2 cellular contexts compared by ENCODE assay signal in the genomic region with DNA sequence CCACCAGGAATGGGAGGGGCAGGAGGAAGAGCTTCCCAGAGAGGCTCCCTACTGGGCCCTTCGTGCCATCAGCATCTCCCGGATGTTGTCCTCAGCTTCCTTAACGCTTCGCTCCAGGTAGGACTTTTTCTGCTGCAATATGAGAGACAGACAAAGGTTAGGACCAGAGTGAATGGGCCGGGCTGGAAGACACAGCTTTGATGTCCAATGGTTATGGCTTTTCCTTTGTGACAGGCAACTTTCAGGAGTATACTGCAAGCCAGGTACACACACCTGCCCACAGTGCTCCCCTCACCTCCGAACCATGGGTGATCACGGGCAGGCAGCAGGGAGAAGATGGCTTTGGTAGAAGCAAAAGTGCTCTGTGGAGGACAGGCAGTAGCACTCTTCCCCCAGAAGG.
TF ChIP-seq lines count a peak whose summit lies in the region.

No MANE protein-coding gene starts in this region.

TF ChIP-seq in GM23338, 12 proteins besides CTCF, POLR2A, EP300 and RAD21 (continued from another document):
- TF ChIP-seq, protein P1, sequence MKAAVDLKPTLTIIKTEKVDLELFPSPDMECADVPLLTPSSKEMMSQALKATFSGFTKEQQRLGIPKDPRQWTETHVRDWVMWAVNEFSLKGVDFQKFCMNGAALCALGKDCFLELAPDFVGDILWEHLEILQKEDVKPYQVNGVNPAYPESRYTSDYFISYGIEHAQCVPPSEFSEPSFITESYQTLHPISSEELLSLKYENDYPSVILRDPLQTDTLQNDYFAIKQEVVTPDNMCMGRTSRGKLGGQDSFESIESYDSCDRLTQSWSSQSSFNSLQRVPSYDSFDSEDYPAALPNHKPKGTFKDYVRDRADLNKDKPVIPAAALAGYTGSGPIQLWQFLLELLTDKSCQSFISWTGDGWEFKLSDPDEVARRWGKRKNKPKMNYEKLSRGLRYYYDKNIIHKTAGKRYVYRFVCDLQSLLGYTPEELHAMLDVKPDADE (IDR thresholded peaks at IDR 0.05) = no peak
- TF ChIP-seq ZNF114 (CRISPR knock-in tag; IDR thresholded peaks at IDR 0.05) = no peak
TF ChIP-seq in GM23338: peak in this region for 0.

TF ChIP-seq in WTC11, 78 proteins besides CTCF, POLR2A, EP300 and RAD21 (continued from another document):
- TF ChIP-seq, protein P2, sequence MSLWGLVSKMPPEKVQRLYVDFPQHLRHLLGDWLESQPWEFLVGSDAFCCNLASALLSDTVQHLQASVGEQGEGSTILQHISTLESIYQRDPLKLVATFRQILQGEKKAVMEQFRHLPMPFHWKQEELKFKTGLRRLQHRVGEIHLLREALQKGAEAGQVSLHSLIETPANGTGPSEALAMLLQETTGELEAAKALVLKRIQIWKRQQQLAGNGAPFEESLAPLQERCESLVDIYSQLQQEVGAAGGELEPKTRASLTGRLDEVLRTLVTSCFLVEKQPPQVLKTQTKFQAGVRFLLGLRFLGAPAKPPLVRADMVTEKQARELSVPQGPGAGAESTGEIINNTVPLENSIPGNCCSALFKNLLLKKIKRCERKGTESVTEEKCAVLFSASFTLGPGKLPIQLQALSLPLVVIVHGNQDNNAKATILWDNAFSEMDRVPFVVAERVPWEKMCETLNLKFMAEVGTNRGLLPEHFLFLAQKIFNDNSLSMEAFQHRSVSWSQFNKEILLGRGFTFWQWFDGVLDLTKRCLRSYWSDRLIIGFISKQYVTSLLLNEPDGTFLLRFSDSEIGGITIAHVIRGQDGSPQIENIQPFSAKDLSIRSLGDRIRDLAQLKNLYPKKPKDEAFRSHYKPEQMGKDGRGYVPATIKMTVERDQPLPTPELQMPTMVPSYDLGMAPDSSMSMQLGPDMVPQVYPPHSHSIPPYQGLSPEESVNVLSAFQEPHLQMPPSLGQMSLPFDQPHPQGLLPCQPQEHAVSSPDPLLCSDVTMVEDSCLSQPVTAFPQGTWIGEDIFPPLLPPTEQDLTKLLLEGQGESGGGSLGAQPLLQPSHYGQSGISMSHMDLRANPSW (CRISPR knock-in tag; conservative IDR thresholded peaks at IDR 0.05; ENCODE audit: low read depth) = no peak
- TF ChIP-seq, protein P3, sequence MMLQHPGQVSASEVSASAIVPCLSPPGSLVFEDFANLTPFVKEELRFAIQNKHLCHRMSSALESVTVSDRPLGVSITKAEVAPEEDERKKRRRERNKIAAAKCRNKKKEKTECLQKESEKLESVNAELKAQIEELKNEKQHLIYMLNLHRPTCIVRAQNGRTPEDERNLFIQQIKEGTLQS (CRISPR knock-in tag; conservative IDR thresholded peaks at IDR 0.05) = no peak
- TF ChIP-seq, protein P4, sequence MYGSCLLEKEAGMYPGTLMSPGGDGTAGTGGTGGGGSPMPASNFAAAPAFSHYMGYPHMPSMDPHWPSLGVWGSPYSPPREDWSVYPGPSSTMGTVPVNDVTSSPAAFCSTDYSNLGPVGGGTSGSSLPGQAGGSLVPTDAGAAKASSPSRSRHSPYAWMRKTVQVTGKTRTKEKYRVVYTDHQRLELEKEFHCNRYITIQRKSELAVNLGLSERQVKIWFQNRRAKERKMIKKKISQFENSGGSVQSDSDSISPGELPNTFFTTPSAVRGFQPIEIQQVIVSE (CRISPR knock-in tag; IDR thresholded peaks at IDR 0.05; ENCODE audit: borderline replicate concordance) = no peak
- TF ChIP-seq, protein P5, sequence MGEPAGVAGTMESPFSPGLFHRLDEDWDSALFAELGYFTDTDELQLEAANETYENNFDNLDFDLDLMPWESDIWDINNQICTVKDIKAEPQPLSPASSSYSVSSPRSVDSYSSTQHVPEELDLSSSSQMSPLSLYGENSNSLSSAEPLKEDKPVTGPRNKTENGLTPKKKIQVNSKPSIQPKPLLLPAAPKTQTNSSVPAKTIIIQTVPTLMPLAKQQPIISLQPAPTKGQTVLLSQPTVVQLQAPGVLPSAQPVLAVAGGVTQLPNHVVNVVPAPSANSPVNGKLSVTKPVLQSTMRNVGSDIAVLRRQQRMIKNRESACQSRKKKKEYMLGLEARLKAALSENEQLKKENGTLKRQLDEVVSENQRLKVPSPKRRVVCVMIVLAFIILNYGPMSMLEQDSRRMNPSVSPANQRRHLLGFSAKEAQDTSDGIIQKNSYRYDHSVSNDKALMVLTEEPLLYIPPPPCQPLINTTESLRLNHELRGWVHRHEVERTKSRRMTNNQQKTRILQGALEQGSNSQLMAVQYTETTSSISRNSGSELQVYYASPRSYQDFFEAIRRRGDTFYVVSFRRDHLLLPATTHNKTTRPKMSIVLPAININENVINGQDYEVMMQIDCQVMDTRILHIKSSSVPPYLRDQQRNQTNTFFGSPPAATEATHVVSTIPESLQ (CRISPR knock-in tag; IDR thresholded peaks at IDR 0.05) = no peak
- TF ChIP-seq NR2C2 (CRISPR knock-in tag; IDR thresholded peaks at IDR 0.05) = no peak
- TF ChIP-seq OVOL2 (CRISPR knock-in tag; IDR thresholded peaks at IDR 0.05; ENCODE audit: borderline replicate concordance) = no peak
- TF ChIP-seq, protein P6, sequence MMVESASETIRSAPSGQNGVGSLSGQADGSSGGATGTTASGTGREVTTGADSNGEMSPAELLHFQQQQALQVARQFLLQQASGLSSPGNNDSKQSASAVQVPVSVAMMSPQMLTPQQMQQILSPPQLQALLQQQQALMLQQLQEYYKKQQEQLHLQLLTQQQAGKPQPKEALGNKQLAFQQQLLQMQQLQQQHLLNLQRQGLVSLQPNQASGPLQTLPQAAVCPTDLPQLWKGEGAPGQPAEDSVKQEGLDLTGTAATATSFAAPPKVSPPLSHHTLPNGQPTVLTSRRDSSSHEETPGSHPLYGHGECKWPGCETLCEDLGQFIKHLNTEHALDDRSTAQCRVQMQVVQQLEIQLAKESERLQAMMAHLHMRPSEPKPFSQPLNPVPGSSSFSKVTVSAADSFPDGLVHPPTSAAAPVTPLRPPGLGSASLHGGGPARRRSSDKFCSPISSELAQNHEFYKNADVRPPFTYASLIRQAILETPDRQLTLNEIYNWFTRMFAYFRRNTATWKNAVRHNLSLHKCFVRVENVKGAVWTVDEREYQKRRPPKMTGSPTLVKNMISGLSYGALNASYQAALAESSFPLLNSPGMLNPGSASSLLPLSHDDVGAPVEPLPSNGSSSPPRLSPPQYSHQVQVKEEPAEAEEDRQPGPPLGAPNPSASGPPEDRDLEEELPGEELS (CRISPR knock-in tag; IDR thresholded peaks at IDR 0.05) = no peak
- TF ChIP-seq, protein P7, sequence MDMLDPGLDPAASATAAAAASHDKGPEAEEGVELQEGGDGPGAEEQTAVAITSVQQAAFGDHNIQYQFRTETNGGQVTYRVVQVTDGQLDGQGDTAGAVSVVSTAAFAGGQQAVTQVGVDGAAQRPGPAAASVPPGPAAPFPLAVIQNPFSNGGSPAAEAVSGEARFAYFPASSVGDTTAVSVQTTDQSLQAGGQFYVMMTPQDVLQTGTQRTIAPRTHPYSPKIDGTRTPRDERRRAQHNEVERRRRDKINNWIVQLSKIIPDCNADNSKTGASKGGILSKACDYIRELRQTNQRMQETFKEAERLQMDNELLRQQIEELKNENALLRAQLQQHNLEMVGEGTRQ (CRISPR knock-in tag; IDR thresholded peaks at IDR 0.05) = no peak
- TF ChIP-seq ZNF121 (CRISPR knock-in tag; IDR thresholded peaks at IDR 0.05) = no peak
- TF ChIP-seq ZNF396 (CRISPR knock-in tag; IDR thresholded peaks at IDR 0.05; ENCODE audit: borderline replicate concordance) = no peak
- TF ChIP-seq, protein P8, sequence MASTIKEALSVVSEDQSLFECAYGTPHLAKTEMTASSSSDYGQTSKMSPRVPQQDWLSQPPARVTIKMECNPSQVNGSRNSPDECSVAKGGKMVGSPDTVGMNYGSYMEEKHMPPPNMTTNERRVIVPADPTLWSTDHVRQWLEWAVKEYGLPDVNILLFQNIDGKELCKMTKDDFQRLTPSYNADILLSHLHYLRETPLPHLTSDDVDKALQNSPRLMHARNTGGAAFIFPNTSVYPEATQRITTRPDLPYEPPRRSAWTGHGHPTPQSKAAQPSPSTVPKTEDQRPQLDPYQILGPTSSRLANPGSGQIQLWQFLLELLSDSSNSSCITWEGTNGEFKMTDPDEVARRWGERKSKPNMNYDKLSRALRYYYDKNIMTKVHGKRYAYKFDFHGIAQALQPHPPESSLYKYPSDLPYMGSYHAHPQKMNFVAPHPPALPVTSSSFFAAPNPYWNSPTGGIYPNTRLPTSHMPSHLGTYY (CRISPR knock-in tag; IDR thresholded peaks at IDR 0.05) = no peak
- TF ChIP-seq ZNF219 (CRISPR knock-in tag; IDR thresholded peaks at IDR 0.05; ENCODE audit: borderline replicate concordance) = no peak
- TF ChIP-seq NFATC4 (CRISPR knock-in tag; IDR thresholded peaks at IDR 0.05) = no peak
- TF ChIP-seq, protein P9, sequence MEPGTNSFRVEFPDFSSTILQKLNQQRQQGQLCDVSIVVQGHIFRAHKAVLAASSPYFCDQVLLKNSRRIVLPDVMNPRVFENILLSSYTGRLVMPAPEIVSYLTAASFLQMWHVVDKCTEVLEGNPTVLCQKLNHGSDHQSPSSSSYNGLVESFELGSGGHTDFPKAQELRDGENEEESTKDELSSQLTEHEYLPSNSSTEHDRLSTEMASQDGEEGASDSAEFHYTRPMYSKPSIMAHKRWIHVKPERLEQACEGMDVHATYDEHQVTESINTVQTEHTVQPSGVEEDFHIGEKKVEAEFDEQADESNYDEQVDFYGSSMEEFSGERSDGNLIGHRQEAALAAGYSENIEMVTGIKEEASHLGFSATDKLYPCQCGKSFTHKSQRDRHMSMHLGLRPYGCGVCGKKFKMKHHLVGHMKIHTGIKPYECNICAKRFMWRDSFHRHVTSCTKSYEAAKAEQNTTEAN (CRISPR knock-in tag; IDR thresholded peaks at IDR 0.05) = no peak
- TF ChIP-seq, protein P10, sequence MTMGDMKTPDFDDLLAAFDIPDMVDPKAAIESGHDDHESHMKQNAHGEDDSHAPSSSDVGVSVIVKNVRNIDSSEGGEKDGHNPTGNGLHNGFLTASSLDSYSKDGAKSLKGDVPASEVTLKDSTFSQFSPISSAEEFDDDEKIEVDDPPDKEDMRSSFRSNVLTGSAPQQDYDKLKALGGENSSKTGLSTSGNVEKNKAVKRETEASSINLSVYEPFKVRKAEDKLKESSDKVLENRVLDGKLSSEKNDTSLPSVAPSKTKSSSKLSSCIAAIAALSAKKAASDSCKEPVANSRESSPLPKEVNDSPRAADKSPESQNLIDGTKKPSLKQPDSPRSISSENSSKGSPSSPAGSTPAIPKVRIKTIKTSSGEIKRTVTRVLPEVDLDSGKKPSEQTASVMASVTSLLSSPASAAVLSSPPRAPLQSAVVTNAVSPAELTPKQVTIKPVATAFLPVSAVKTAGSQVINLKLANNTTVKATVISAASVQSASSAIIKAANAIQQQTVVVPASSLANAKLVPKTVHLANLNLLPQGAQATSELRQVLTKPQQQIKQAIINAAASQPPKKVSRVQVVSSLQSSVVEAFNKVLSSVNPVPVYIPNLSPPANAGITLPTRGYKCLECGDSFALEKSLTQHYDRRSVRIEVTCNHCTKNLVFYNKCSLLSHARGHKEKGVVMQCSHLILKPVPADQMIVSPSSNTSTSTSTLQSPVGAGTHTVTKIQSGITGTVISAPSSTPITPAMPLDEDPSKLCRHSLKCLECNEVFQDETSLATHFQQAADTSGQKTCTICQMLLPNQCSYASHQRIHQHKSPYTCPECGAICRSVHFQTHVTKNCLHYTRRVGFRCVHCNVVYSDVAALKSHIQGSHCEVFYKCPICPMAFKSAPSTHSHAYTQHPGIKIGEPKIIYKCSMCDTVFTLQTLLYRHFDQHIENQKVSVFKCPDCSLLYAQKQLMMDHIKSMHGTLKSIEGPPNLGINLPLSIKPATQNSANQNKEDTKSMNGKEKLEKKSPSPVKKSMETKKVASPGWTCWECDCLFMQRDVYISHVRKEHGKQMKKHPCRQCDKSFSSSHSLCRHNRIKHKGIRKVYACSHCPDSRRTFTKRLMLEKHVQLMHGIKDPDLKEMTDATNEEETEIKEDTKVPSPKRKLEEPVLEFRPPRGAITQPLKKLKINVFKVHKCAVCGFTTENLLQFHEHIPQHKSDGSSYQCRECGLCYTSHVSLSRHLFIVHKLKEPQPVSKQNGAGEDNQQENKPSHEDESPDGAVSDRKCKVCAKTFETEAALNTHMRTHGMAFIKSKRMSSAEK (CRISPR knock-in tag; IDR thresholded peaks at IDR 0.05; ENCODE audit: borderline replicate concordance) = no peak
- TF ChIP-seq, protein P11, sequence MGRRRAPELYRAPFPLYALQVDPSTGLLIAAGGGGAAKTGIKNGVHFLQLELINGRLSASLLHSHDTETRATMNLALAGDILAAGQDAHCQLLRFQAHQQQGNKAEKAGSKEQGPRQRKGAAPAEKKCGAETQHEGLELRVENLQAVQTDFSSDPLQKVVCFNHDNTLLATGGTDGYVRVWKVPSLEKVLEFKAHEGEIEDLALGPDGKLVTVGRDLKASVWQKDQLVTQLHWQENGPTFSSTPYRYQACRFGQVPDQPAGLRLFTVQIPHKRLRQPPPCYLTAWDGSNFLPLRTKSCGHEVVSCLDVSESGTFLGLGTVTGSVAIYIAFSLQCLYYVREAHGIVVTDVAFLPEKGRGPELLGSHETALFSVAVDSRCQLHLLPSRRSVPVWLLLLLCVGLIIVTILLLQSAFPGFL (CRISPR knock-in tag; IDR thresholded peaks at IDR 0.05; ENCODE audit: borderline replicate concordance) = no peak
